In genomic region chr6:37169458-37170272, GRCh38 we compare ENCODE assay signal across 8 cellular contexts. TPM values are rescaled to one million over a fixed set of nuclear protein-coding genes. Genes with fewer than 3 reads are reported as not detected.
DNase-seq lines count a peak whose midpoint lies in the region; FAIRE-seq and TF ChIP-seq lines count a peak whose summit lies in the region.

PIM1 (plus strand) TSS chr6:37170152; CDS start chr6:37170576, 424 bp downstream.

- H3K27ac ChIP-seq in HEK293 (ENCODE audit: extremely low read depth, low read depth, low read length) = peak within 1 kb of the TSS; percentile 94
- peak within 1 kb of the TSS; percentile 88 for H3K27ac ChIP-seq in neutrophil

- H3K4me1 ChIP-seq in HEK293 (ENCODE audit: control insufficient read depth, insufficient read depth, low read length) (peaks cover 3% of the 10 kb centered on the region), neutrophil (ENCODE audit: control insufficient read depth in 1 of 2, insufficient read depth in 1 of 2, low read depth in 1 of 2, low read length in 1 of 2) (peaks cover 33 to 37% of the 10 kb centered on the region in 2 experiments)

- no peaks in the 10 kb centered on the region for H3K27me3 Mint-ChIP-seq in activated naive CD4-positive, alpha-beta T cell treated with anti-CD3 and anti-CD28 coated beads for 36 hours (ENCODE audit: low read depth)

- H3K36me3 Mint-ChIP-seq in activated naive CD4-positive, alpha-beta T cell treated with anti-CD3 and anti-CD28 coated beads for 36 hours (ENCODE audit: low read depth) = peaks cover 41% of the 10 kb centered on the region

- DNase-seq in MV-4-11 (lab: John Stamatoyannopoulos, UW) (peak; percentile 91), SK-N-DZ (ENCODE audit: low spot score) (peak; percentile 92), frontal cortex (ENCODE audit: low spot score in 2 of 2) (peak; percentile 98 to 99)
- peak; percentile 100 for DNase-seq in activated naive CD4-positive, alpha-beta T cell treated with anti-CD3 and anti-CD28 coated beads for 36 hours

- H3K9me3 Mint-ChIP-seq in activated naive CD4-positive, alpha-beta T cell treated with anti-CD3 and anti-CD28 coated beads for 36 hours = no peaks in the 10 kb centered on the region

- no peak for TF ChIP-seq CTCF in HEK293 (tag by site-specific recombination; IDR thresholded peaks at IDR 0.05)
- peak; percentile 60 for TF ChIP-seq CTCF in neutrophil (IDR thresholded peaks at IDR 0.05)
- no peak for TF ChIP-seq CTCF in subcutaneous adipose tissue (IDR thresholded peaks at IDR 0.05; ENCODE audit: low read depth)

- H3K27me3 ChIP-seq in neutrophil = peaks cover 17% of the 10 kb centered on the region

- FAIRE-seq in G401.6 (lab: Jason Lieb, UNC) = peak; percentile 68
- FAIRE-seq in frontal cortex (lab: Jason Lieb, UNC) = no peak

- CTCF ChIA-PET in HEK293 (lab: Yijun Ruan, JAX) = interaction anchor here (0.7 to 18.8 kb wide), 12 partner anchors 8 to 143 kb away, joined by 3 to 401 read pairs (median 9); no protein-coding TSS in a partner anchor
- CTCF ChIA-PET in activated naive CD4-positive, alpha-beta T cell treated with anti-CD3 and anti-CD28 coated beads for 36 hours (lab: Charles Lee) = interaction anchor here (2.1 to 12.2 kb wide), 4 partner anchors 38 to 145 kb away, joined by 9 to 265 read pairs (median 180); no protein-coding TSS in a partner anchor

- peaks cover 4 to 30% of the 10 kb centered on the region in 2 experiments; a peak in 1 of 3 replicates for H3K36me3 ChIP-seq in HEK293 (ENCODE audit: control insufficient read depth in 2 of 2, insufficient read depth in 1 of 2, low read length in 2 of 2)
- peaks cover 37% of the 10 kb centered on the region for H3K36me3 ChIP-seq in neutrophil

- H3K9me3 ChIP-seq in HEK293 (ENCODE audit: control insufficient read depth, insufficient read depth, low read depth, low read length) (no peaks in the 10 kb centered on the region), neutrophil (no peaks in the 10 kb centered on the region)

- peaks cover 34% of the 10 kb centered on the region for H3K4me1 Mint-ChIP-seq in activated naive CD4-positive, alpha-beta T cell treated with anti-CD3 and anti-CD28 coated beads for 36 hours (ENCODE audit: low read depth)

- POLR2A ChIA-PET in HEK293 (lab: Yijun Ruan, JAX) = interaction anchor here (0.6 to 5.9 kb wide), 23 partner anchors 9 to 378 kb away, joined by 3 to 82 read pairs (median 5); partner anchors contain the start of gene MTCH1

- peak within 1 kb of the TSS; percentile 96 for H3K27ac Mint-ChIP-seq in activated naive CD4-positive, alpha-beta T cell treated with anti-CD3 and anti-CD28 coated beads for 36 hours

- peak within 1 kb of the TSS; percentile 93 for H3K4me3 Mint-ChIP-seq in activated naive CD4-positive, alpha-beta T cell treated with anti-CD3 and anti-CD28 coated beads for 36 hours

- intact Hi-C loops in activated naive CD4-positive, alpha-beta T cell treated with anti-CD3 and anti-CD28 coated beads for 36 hours (cut with micrococcal nuclease) = loop anchor here (1.0 to 5.0 kb wide), 9 partner anchors 14 to 487 kb away; partner anchors contain the start of genes CCDC167, CMTR1 and PPIL1

- H3K4me3 ChIP-seq in HEK293 (ENCODE audit: low read depth, low read length) = peak within 1 kb of the TSS; percentile 97
- H3K4me3 ChIP-seq in neutrophil (ENCODE audit: low read depth in 1 of 2, low read length in 1 of 2) = peak within 1 kb of the TSS; percentile 96 to 99

TF ChIP-seq in HEK293, 187 proteins besides CTCF, POLR2A, EP300 and RAD21 (continues in another document):
- TF ChIP-seq BCL6B (tag by site-specific recombination; IDR thresholded peaks at IDR 0.05) = no peak
- peak; percentile 88 for TF ChIP-seq ZNF324 (tag by site-specific recombination; IDR thresholded peaks at IDR 0.05)
- TF ChIP-seq ZBTB10 (tag by site-specific recombination; IDR thresholded peaks at IDR 0.05) = peak; percentile 43; the same call in 1 of the 2 replicates
- TF ChIP-seq ZNF704 (tag by site-specific recombination; IDR thresholded peaks at IDR 0.05) = 0 out of 2 replicates have a peak, but pooled peaks have one; percentile 14
- no peak for TF ChIP-seq ZNF560 (tag by site-specific recombination; IDR thresholded peaks at IDR 0.05; ENCODE audit: borderline replicate concordance)
- no peak for TF ChIP-seq ZNF175 (tag by site-specific recombination; IDR thresholded peaks at IDR 0.05)
- peak; percentile 56 for TF ChIP-seq ZNF660 (tag by site-specific recombination; IDR thresholded peaks at IDR 0.05)
- peak; percentile 90 for TF ChIP-seq TSHZ1 (tag by site-specific recombination; IDR thresholded peaks at IDR 0.05; ENCODE audit: borderline replicate concordance)
- peak; percentile 95 for TF ChIP-seq KLF9 (tag by site-specific recombination; IDR thresholded peaks at IDR 0.05; ENCODE audit: low read depth)

RNA-seq across cellular contexts. Expression of gene PIM1, which starts in this region (rescaled TPM):
- polyA plus RNA-seq in SK-N-DZ (2014; cell fraction: cytosol; rRNA removed) = 39.9 and 44.8 TPM in 2 replicates
- polyA plus RNA-seq in SK-N-DZ (2014; cell fraction: nucleus; rRNA removed) = 26.9 and 29.4 TPM in 2 replicates
- 100 to 1,000 TPM; 226 to 227 TPM for total RNA-seq in activated naive CD4-positive, alpha-beta T cell treated with anti-CD3 and anti-CD28 coated beads for 36 hours
- total RNA-seq in frontal cortex (20.4 TPM), subcutaneous adipose tissue (10 to 100 TPM; 16.1 to 35.9 (median 22.6) TPM)

Comparison
In these comparisons a context has a peak if more than half of its experiments do, and no peak if none do; other contexts are left out.
1. Peak in every context shown above with its lines: DNase-seq, H3K4me3 ChIP-seq and H3K27ac ChIP-seq.
2. RNA of gene PIM1 (total RNA-seq): 226 to 227 TPM in activated naive CD4-positive, alpha-beta T cell treated with anti-CD3 and anti-CD28 coated beads for 36 hours; 16.1 to 35.9 TPM in subcutaneous adipose tissue and 20.4 TPM in frontal cortex (single experiment); every median in the first group is over 4 times any median in the second.